In genomic region chr4:32318926-32319325, GRCh38 we compare ENCODE assay signal across 10 cellular contexts.
"Had no signal": no experiment of that assay in that cellular context is flagged by ENCODE, and none has a peak within 500 bp of the region (broad histone marks: within the 10 kb centered on the region; RNA-seq: fewer than 3 reads in every experiment).

No MANE protein-coding gene starts in this region.

- H3K36me3 ChIP-seq: HAP-1 had no signal

- H3K4me3 ChIP-seq: GM23248, GM23338, HAP-1 had no signal

- DNase-seq: GM23248, GOT3, H7, H9, HCEC 1CT, HFFc6 had no signal

- H3K27ac ChIP-seq: GM23248 had no signal

- FAIRE-seq: H1, H54 had no signal

- H3K9me3 ChIP-seq: HAP-1 had no signal

- H3K9ac ChIP-seq: GM23248 had no signal

- H3K4me1 ChIP-seq: HAP-1 had no signal

- H3K4me2 ChIP-seq: GM23338 had no signal

- H2AFZ ChIP-seq: GM23248, GM23338 had no signal
